In the genomic region with DNA sequence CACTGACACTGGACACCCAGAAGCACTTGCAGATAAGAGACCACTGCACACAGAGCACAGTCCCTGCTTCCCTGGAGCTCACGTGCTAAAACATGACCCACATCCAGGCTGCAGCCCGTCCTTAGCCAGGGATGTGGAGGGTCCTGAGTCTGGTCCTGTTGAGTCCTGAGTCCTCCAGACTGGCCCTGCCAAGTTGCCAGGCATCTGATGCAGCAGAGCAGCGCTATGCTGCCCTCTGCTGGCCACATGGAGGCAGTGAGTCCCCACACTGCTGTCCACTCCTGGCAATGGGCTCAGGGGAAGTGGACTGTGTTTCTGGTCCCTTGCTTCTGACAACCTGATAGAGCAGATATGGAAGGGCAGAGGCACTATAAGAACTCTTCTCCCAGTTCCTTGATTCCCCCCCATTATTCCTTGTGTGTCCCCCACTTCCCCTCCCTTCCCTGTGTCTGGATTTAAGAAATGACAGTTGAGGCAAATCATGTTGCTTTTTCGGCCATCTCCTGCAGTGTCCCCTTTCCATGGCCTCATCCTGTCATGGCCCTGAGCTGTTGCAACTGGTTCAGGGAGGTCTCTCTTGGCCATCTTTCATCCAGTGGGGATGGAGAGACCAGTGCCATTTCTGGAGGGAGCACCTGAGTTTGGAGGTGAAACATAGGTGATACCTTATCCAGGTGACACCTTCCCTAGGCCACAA, we compare ENCODE assay signal across 8 cellular contexts.
A peak's percentile ranks its signal among the peaks of the same experiment; 100 is the strongest.
DNase-seq lines count a peak whose midpoint lies in the region; ATAC-seq lines count a peak whose summit lies in the region.

No MANE protein-coding gene starts in this region.

- DNase-seq in ELF-1 (ENCODE audit: low read depth, low spot score) (peak; percentile 75), NCI-H2227 (lab: John Stamatoyannopoulos, UW; ENCODE audit: unreplicated experiment) (peak; percentile 85), kidney tubule cell (ENCODE audit: low spot score) (peak; percentile 75)
- DNase-seq in activated CD4-positive, CD25-positive, alpha-beta regulatory T cell treated with anti-CD3 and anti-CD28 coated beads, Interleukin-2, amount 50 U/mL, for 72 hours: peak; percentile 75
- DNase-seq in central memory CD8-positive, alpha-beta T cell (ENCODE audit: low spot score in 2 of 2): peak; percentile 36 to 59
- peak; percentile 76 to 79 for DNase-seq in stimulated activated CD4-positive, alpha-beta T cell treated with anti-CD3 and anti-CD28 coated beads, Interleukin-2, amount 100 ng/mL, for 24 hours

- peak; percentile 64 for ATAC-seq in HG02571 (IDR thresholded peaks at IDR 0.05; ENCODE audit: unreplicated experiment)
- peak; percentile 56 for ATAC-seq in central memory CD8-positive, alpha-beta T cell (replicated peaks; ENCODE audit: extremely low read depth, poor library complexity, severe bottlenecking)
- no peak for ATAC-seq in HG02840 (IDR thresholded peaks at IDR 0.05; ENCODE audit: low FRiP score, unreplicated experiment)

- no peak overlapping the region for H3K4me3 Mint-ChIP-seq in central memory CD8-positive, alpha-beta T cell

- peaks cover 11% of the 10 kb centered on the region for H3K4me1 Mint-ChIP-seq in central memory CD8-positive, alpha-beta T cell

- H3K27me3 Mint-ChIP-seq in central memory CD8-positive, alpha-beta T cell: no peaks in the 10 kb centered on the region

- H3K9me3 Mint-ChIP-seq in central memory CD8-positive, alpha-beta T cell: no peaks in the 10 kb centered on the region

- H3K36me3 Mint-ChIP-seq in central memory CD8-positive, alpha-beta T cell (ENCODE audit: insufficient read depth): peaks cover 3% of the 10 kb centered on the region

- H3K27ac Mint-ChIP-seq in central memory CD8-positive, alpha-beta T cell (ENCODE audit: low read depth): no peak overlapping the region
